19 cellular contexts compared by ENCODE assay signal in the genomic region with DNA sequence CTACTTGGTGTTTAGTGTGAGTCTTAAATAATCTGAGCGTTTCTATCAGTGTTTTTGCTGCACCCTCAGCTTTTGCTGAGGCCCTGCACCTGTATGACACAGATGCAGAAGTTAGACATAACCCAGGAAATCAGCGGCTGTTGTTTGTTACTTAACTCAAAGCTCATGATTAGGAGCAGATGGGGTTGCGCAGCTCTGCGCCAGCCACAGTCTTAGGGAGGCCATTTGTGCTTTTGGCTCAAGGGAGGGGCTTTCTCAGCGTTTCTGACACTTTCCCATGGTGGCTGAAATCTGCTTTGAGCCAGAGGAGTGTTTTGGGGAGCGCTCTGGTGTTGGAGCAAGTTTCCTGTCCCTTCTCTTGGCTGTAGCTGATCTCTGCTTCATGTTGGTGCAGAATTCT.
"Had no signal": no experiment of that assay in that cellular context is flagged by ENCODE, and none has a peak within 500 bp of the region (broad histone marks: within the 10 kb centered on the region; RNA-seq: fewer than 3 reads in every experiment).

No MANE protein-coding gene starts in this region.

- H3K27ac ChIP-seq: epithelial cell of prostate, lower lobe of right lung, thyroid gland, upper lobe of right lung had no signal

- H3K4me1 Mint-ChIP-seq: naive thymus-derived CD4-positive, alpha-beta T cell; neural crest cell had no signal

- H3K9me3 Mint-ChIP-seq: activated T-cell treated with anti-CD3 and anti-CD28 coated beads, Interleukin-2, amount 50 U/mL, for 24 hours; activated T-helper 2 cell treated with anti-CD3 and anti-CD28 coated beads, Interferon-gamma antibody, Interleukin-2, Interleukin-4, amounts not matched to agents 10 μg/mL and 5 μg/mL and 100 μg/mL, durations not matched to agents 14 hours and 24 hours and 36 hours; naive thymus-derived CD4-positive, alpha-beta T cell; neural crest cell; stimulated activated naive CD8-positive, alpha-beta T cell treated with anti-CD3 and anti-CD28 coated beads, Interleukin-15, Interleukin-2, amounts not matched to agents 100 ng/mL and 50 ng/mL, for 24 hours had no signal

- H3K4me3 ChIP-seq: heart right ventricle, lower lobe of right lung, thyroid gland, upper lobe of right lung had no signal

- ATAC-seq: lower lobe of right lung; naive thymus-derived CD4-positive, alpha-beta T cell; upper lobe of right lung had no signal

- DNase-seq: activated CD4-positive, alpha-beta T cell treated with anti-CD3 and anti-CD28 coated beads, Interleukin-2, amount 50 U/mL, for 4 hours; activated CD8-positive, alpha-beta memory T cell treated with anti-CD3 and anti-CD28 coated beads for 24 hours; activated CD8-positive, alpha-beta memory T cell treated with anti-CD3 and anti-CD28 coated beads, Interleukin-2, amount 50 U/mL, for 4 hours; activated naive CD4-positive, alpha-beta T cell; activated T-cell treated with anti-CD3 and anti-CD28 coated beads, Interleukin-2, amount 50 U/mL, for 24 hours; amniotic stem cell; heart right ventricle; kidney; lower lobe of right lung; naive thymus-derived CD4-positive, alpha-beta T cell; stimulated activated CD4-positive, alpha-beta T cell treated with anti-CD3 and anti-CD28 coated beads, Interleukin-4, amount 100 ng/mL, for 4 hours; substantia nigra; thyroid gland; upper lobe of right lung had no signal

- H3K36me3 Mint-ChIP-seq: activated naive CD8-positive, alpha-beta T cell; naive thymus-derived CD4-positive, alpha-beta T cell had no signal

- H3K27ac Mint-ChIP-seq: activated naive CD8-positive, alpha-beta T cell; activated T-cell treated with anti-CD3 and anti-CD28 coated beads, Interleukin-2, amount 50 U/mL, for 24 hours; activated T-helper 2 cell treated with anti-CD3 and anti-CD28 coated beads, Interferon-gamma antibody, Interleukin-2, Interleukin-4, amounts not matched to agents 10 μg/mL and 5 μg/mL and 100 μg/mL, durations not matched to agents 14 hours and 24 hours and 36 hours; naive thymus-derived CD4-positive, alpha-beta T cell; stimulated activated naive CD8-positive, alpha-beta T cell treated with anti-CD3 and anti-CD28 coated beads, Interleukin-15, Interleukin-2, amounts not matched to agents 100 ng/mL and 50 ng/mL, for 24 hours had no signal

- H3K27me3 ChIP-seq: heart right ventricle, thyroid gland, upper lobe of right lung had no signal

- H3K4me1 ChIP-seq: heart right ventricle, lower lobe of right lung, thyroid gland, upper lobe of right lung had no signal

- H3K4me3 Mint-ChIP-seq: activated naive CD8-positive, alpha-beta T cell; activated T-cell treated with anti-CD3 and anti-CD28 coated beads, Interleukin-2, amount 50 U/mL, for 24 hours; naive thymus-derived CD4-positive, alpha-beta T cell; neural crest cell; stimulated activated naive CD8-positive, alpha-beta T cell treated with anti-CD3 and anti-CD28 coated beads, Interleukin-15, Interleukin-2, amounts not matched to agents 100 ng/mL and 50 ng/mL, for 24 hours had no signal

- H3K9me3 ChIP-seq: lower lobe of right lung, thyroid gland, upper lobe of right lung had no signal

- H3K36me3 ChIP-seq: heart right ventricle, lower lobe of right lung, thyroid gland, upper lobe of right lung had no signal

- H3K27me3 Mint-ChIP-seq: activated naive CD8-positive, alpha-beta T cell; activated T-cell treated with anti-CD3 and anti-CD28 coated beads, Interleukin-2, amount 50 U/mL, for 24 hours; naive thymus-derived CD4-positive, alpha-beta T cell; stimulated activated naive CD8-positive, alpha-beta T cell treated with anti-CD3 and anti-CD28 coated beads, Interleukin-15, Interleukin-2, amounts not matched to agents 100 ng/mL and 50 ng/mL, for 24 hours had no signal
